ENCODE assay signal across 8 cellular contexts in genomic region chr1:28505406-28506187, GRCh38. TPM values are rescaled to one million over a fixed set of nuclear protein-coding genes. Genes with fewer than 3 reads are reported as not detected.
DNase-seq lines count a peak whose midpoint lies in the region; ATAC-seq and TF ChIP-seq lines count a peak whose summit lies in the region.

Gene RCC1 (plus strand): TSS chr1:28506043. CDS start chr1:28529867, 23,824 bp downstream.

- peak in 1 of 2 donors; percentile 99 for TF ChIP-seq EP300 in tibial nerve (IDR thresholded peaks at IDR 0.05)

- H3K4me3 ChIP-seq in parathyroid adenoma (ENCODE audit: low read depth, low read length), result peak within 1 kb of the TSS; percentile 86
- H3K4me3 ChIP-seq in tibial nerve, result peak within 1 kb of the TSS; percentile 47 to 81 (median 66)

- WGBS in tibial nerve, 2 donors, result 1 to 2% methylated on average over 41 of the region's 41 CpGs

- TF ChIP-seq CTCF in parathyroid adenoma (IDR thresholded peaks at IDR 0.05) (no peak), tibial nerve (IDR thresholded peaks at IDR 0.05) (peak in 1 of 5 experiments; percentile 35)

- DNase-seq in NCI-H1417 (lab: John Stamatoyannopoulos, UW) (peak; percentile 95 to 99 (median 98)), SW 1271 (lab: John Stamatoyannopoulos, UW) (peak; percentile 84 to 95), Right ventricle myocardium superior (peak; percentile 97), tibial nerve (ENCODE audit: low spot score in 2 of 2) (peak; percentile 92 to 95)
- peak; percentile 88 for DNase-seq in activated naive CD8-positive, alpha-beta T cell treated with anti-CD3 and anti-CD28 coated beads, Interleukin-2, amount 50 U/mL, for 16 hours (ENCODE audit: low read depth, low spot score)

- H3K27ac ChIP-seq in parathyroid adenoma, result peak within 1 kb of the TSS; percentile 56
- peak within 1 kb of the TSS; percentile 37 to 88 (median 82) for H3K27ac ChIP-seq in tibial nerve

- intact Hi-C loops in Right ventricle myocardium superior (cut with DNase I), result no loop called here

- H2AFZ ChIP-seq in parathyroid adenoma, result peak within 1 kb of the TSS; percentile 90

- H3K4me2 ChIP-seq in parathyroid adenoma (ENCODE audit: low read length), result peak within 1 kb of the TSS; percentile 64

- H3K4me1 ChIP-seq in parathyroid adenoma (no peaks in the 10 kb centered on the region), tibial nerve (peaks cover 0 to 46% (median 32%) of the 10 kb centered on the region in 4 donors)

- TF ChIP-seq POLR2A in GM10847 (IDR thresholded peaks at IDR 0.05; ENCODE audit: extremely low read depth, insufficient read length), result peak; percentile 88
- TF ChIP-seq POLR2A in tibial nerve (IDR thresholded peaks at IDR 0.05), result peak; percentile 87 to 92

- no peaks in the 10 kb centered on the region for H3K27me3 ChIP-seq in parathyroid adenoma (ENCODE audit: control insufficient read depth, insufficient read depth, low read length)
- no peaks in the 10 kb centered on the region for H3K27me3 ChIP-seq in tibial nerve

- H3K79me2 ChIP-seq in parathyroid adenoma, result no peaks in the 10 kb centered on the region

- H3K9me3 ChIP-seq in parathyroid adenoma (ENCODE audit: control insufficient read depth, low read length), result no peaks in the 10 kb centered on the region
- H3K9me3 ChIP-seq in tibial nerve, result no peaks in the 10 kb centered on the region

- ATAC-seq in HG02678 (IDR thresholded peaks at IDR 0.05; ENCODE audit: unreplicated experiment) (peak; percentile 78), Right ventricle myocardium superior (ENCODE audit: poor library complexity) (peak; percentile 99)

- peak within 1 kb of the TSS; percentile 67 for H3K9ac ChIP-seq in parathyroid adenoma

- no peaks in the 10 kb centered on the region for H3K36me3 ChIP-seq in parathyroid adenoma (ENCODE audit: control insufficient read depth, insufficient read depth, low read length)
- H3K36me3 ChIP-seq in tibial nerve, result peaks cover 0 to 34% (median 0%) of the 10 kb centered on the region in 3 donors

RNA-seq across cellular contexts. Expression of gene RCC1, which starts in this region (rescaled TPM):
- total RNA-seq in Right ventricle myocardium superior (8.1 TPM), tibial nerve (10 to 100 TPM; 13.5 to 36.9 (median 19.3) TPM)

Comparison
In these comparisons a context has a peak if more than half of its experiments do, and no peak if none do; other contexts are left out.
1. Peak in every context shown above with its lines: DNase-seq, ATAC-seq, H3K4me3 ChIP-seq and H3K27ac ChIP-seq.